Comparison of ENCODE assay signal across 9 cellular contexts in the genomic region with DNA sequence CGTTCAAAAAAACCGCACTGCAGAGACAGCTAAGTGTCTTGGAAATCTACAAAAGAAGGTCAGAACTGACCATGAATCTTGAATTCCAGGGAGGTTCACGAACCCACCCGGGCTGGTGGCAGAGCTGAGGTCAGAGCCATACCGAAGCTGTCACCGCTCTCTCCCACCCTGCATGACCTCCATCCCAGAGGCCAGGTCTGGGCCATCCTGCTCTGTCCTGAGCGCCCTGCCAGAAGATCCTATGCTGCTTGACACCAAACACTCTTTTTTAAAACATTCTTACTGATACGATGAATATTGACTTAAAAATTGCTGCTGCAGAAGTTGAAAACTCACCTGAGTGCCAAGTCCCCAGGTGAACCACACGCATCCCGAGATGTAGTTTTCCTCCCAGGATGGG.
"Had no signal": no experiment of that assay in that cellular context is flagged by ENCODE, and none has a peak within 500 bp of the region (broad histone marks: within the 10 kb centered on the region; RNA-seq: fewer than 3 reads in every experiment).

No MANE protein-coding gene starts in this region.

- H3K9ac ChIP-seq: GM23248 had no signal

- H3K4me1 ChIP-seq: HAP-1 had no signal

- H3K4me3 Mint-ChIP-seq: HFFc6, IgD-negative memory B cell had no signal

- H3K36me3 ChIP-seq: HAP-1 had no signal

- ATAC-seq: HCT116, HepG2 had no signal

- H3K4me3 ChIP-seq: GM23248, HAP-1 had no signal

- H3K9me3 Mint-ChIP-seq: HFFc6, IgD-negative memory B cell had no signal

- H3K27ac ChIP-seq: GM23248, HL-60 had no signal

- DNase-seq: GM23248, GOT3, H7, HFFc6 had no signal

- H3K27ac Mint-ChIP-seq: HFFc6, IgD-negative memory B cell had no signal

- H3K36me3 Mint-ChIP-seq: IgD-negative memory B cell had no signal

- H3K4me1 Mint-ChIP-seq: IgD-negative memory B cell had no signal

- H3K9me3 ChIP-seq: HAP-1 had no signal
